Comparison of ENCODE assay signal across 1 cellular context in genomic region chr9:119487118-119487827, GRCh38.
TF ChIP-seq lines count a peak whose summit lies in the region.

No MANE protein-coding gene starts in this region.

TF ChIP-seq in H1, 55 proteins besides CTCF, POLR2A, EP300 and RAD21:
- no peak for TF ChIP-seq SUZ12 (IDR thresholded peaks at IDR 0.05; ENCODE audit: low read length)
- TF ChIP-seq ASH2L (IDR thresholded peaks at IDR 0.05; ENCODE audit: low read length) = peak; percentile 28
- TF ChIP-seq TCF12 (IDR thresholded peaks at IDR 0.05; ENCODE audit: low read depth, low read length) = 0 out of 2 replicates have a peak, but pooled peaks have one; percentile 34
